In the genomic region with DNA sequence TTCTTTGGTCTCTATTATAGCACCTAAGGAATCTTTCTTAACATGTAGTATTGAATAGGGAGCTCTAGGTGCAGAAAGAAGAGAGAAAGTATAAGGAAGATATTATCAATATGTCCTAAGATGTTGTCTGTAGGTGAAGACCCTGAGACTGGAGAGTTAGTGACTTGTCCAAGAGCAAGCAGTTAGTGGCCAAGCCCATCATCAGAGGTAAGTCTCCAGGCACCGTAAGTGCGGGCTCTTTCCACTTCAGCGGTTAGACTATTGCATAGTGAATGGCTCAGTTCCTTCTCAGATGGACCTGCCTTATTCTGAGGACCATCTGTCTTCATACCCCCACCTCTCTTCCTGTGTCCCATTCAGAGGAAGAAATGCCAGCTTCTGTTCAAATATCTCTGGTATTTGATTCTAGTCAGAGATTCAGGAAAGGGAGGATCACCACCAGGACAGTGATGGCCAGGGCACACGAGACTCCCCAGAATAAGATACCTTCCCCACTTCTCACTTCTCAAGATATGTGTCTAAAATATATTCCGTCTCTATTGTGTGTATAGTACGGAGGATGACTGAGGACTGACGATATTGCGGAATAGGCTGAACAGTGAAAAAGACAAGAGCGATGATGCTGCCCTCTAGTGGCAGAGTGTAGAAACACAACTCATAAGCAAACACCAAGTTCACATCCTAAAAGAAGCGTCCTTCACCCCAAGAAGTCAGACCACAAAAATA, we compare ENCODE assay signal across 9 cellular contexts. TPM values are rescaled to one million over a fixed set of nuclear protein-coding genes. Genes with fewer than 3 reads are reported as not detected.
DNase-seq lines count a peak whose midpoint lies in the region; ATAC-seq, FAIRE-seq and TF ChIP-seq lines count a peak whose summit lies in the region.
"Had no signal": no experiment of that assay in that cellular context is flagged by ENCODE, and none has a peak within 500 bp of the region (broad histone marks: within the 10 kb centered on the region; RNA-seq: fewer than 3 reads in every experiment).

No MANE protein-coding gene starts in this region.

- in situ Hi-C loops in HepG2 (cut with HindIII; ENCODE audit: extremely low pct_ligation_motif_present, low pct_unique_long_range_greater_than_20kb), result loop anchor here (5.0 to 25.0 kb wide), 3 partner anchors 128 to 753 kb away; no protein-coding TSS in a partner anchor

- H3K4me3 ChIP-seq in BE2C (ENCODE audit: low read depth, low read length) (peak overlapping the region; percentile 36), colonic mucosa (no peak overlapping the region), HepG2 (replicated peaks in 1 of 3; ENCODE audit: insufficient read depth in 1 of 3, low read depth in 2 of 3, low read length in 3 of 3) (no peak overlapping the region)
- H3K4me3 ChIP-seq: SJSA1 had no signal

- H3K27me3 ChIP-seq in BE2C (no peaks in the 10 kb centered on the region), colonic mucosa (no peaks in the 10 kb centered on the region), HepG2 (ENCODE audit: control insufficient read depth in 1 of 2, insufficient read depth in 2 of 2, low read length in 2 of 2) (peaks cover 0 to 1% of the 10 kb centered on the region in 2 experiments; a peak in 1 of 5 replicates)
- H3K27me3 ChIP-seq: SJSA1 had no signal

- WGBS in HepG2 (ENCODE audit: low lambda C conversion rate), result 31% methylated on average over 10 of the region's 10 CpGs

- no peaks in the 10 kb centered on the region for H3K9me3 ChIP-seq in BE2C
- H3K9me3 ChIP-seq in colonic mucosa, result no peaks in the 10 kb centered on the region
- no peaks in the 10 kb centered on the region; the same call in 1 of the 2 replicates for H3K9me3 ChIP-seq in HepG2 (ENCODE audit: low read length)
- H3K9me3 ChIP-seq: SJSA1 had no signal

- H3K4me2 ChIP-seq in HepG2 (ENCODE audit: low read depth, low read length), result peak overlapping the region; percentile 63

- CTCF ChIA-PET in HepG2 (lab: Yijun Ruan, JAX; ENCODE audit: low intra/inter-chr PET ratio, low total read pairs), result interaction anchor here (0.6 to 3.3 kb wide), 4 partner anchors 127 to 758 kb away, joined by 3 to 28 read pairs (median 6); no protein-coding TSS in a partner anchor

- intact Hi-C loops in colonic mucosa (cut with DNase I) (no loop called here), HepG2 (cut with micrococcal nuclease; ENCODE audit: unreplicated experiment) (loop anchor here (1.0 to 5.0 kb wide), 3 partner anchors 127 to 758 kb away; no protein-coding TSS in a partner anchor)

- H3K79me2 ChIP-seq in HepG2 (ENCODE audit: insufficient read depth, low read length), result no peaks in the 10 kb centered on the region

- no peak overlapping the region for H3K9ac ChIP-seq in colonic mucosa (ENCODE audit: low read depth in 2 of 2, low read length in 2 of 2)
- H3K9ac ChIP-seq in HepG2 (ENCODE audit: insufficient read depth, low read depth, low read length), result no peak overlapping the region

- no peaks in the 10 kb centered on the region; the same call in 1 of the 2 replicates for H3K4me1 ChIP-seq in BE2C
- H3K4me1 ChIP-seq in colonic mucosa, result no peaks in the 10 kb centered on the region
- H3K4me1 ChIP-seq in HepG2 (ENCODE audit: insufficient read depth, low read length), result peaks cover 15% of the 10 kb centered on the region

- no peaks in the 10 kb centered on the region for H4K20me1 ChIP-seq in HepG2 (ENCODE audit: insufficient read depth, low read length)

- H3K27ac ChIP-seq in colonic mucosa (no peak overlapping the region), HepG2 (ENCODE audit: extremely low read length, insufficient read depth, low read length) (no peak overlapping the region)
- H3K27ac ChIP-seq: SJSA1 had no signal

- POLR2A ChIA-PET in HepG2 (lab: Yijun Ruan, JAX), result no interaction called here

- peak; percentile 78 for FAIRE-seq in HepG2 (lab: Jason Lieb, UNC)

- no TSS peak for BruUV-seq in HepG2 (replicated peaks; lab: Mats Ljungman, UMichigan)

- peak; percentile 61 for TF ChIP-seq RAD21 in HepG2 (CRISPR knock-in tag; IDR thresholded peaks at IDR 0.05)

- ATAC-seq in GM18907 (IDR thresholded peaks at IDR 0.05; ENCODE audit: unreplicated experiment) (peak; percentile 87), HG03342 (IDR thresholded peaks at IDR 0.05; ENCODE audit: unreplicated experiment) (peak; percentile 88), HepG2 (peak; percentile 90)

- no peak for TF ChIP-seq EP300 in HepG2 (IDR thresholded peaks at IDR 0.05; ENCODE audit: low read depth in 2 of 2, low read length in 2 of 2)
- TF ChIP-seq EP300 in HepG2 (CRISPR knock-in tag; IDR thresholded peaks at IDR 0.05; ENCODE audit: borderline replicate concordance), result no peak

- no peaks in the 10 kb centered on the region for H3K36me3 ChIP-seq in BE2C
- no peaks in the 10 kb centered on the region for H3K36me3 ChIP-seq in colonic mucosa
- no peaks in the 10 kb centered on the region for H3K36me3 ChIP-seq in HepG2 (replicated peaks in 1 of 2; ENCODE audit: control insufficient read depth in 1 of 2, insufficient read depth in 2 of 2, low read length in 2 of 2)
- H3K36me3 ChIP-seq: SJSA1 had no signal

- DNase-seq in BE2C (peak; percentile 50), NCI-H2227 treated with DMSO at 0.1 percent for 48 hours (lab: John Stamatoyannopoulos, UW) (peak; percentile 20), colonic mucosa (peak; percentile 80), HepG2 (ENCODE audit: low spot score) (peak; percentile 66)
- DNase-seq in activated CD4-positive, alpha-beta T cell treated with anti-CD3 and anti-CD28 coated beads for 1 hour, result peak; percentile 36
- peak; percentile 45 for DNase-seq in stimulated activated CD8-positive, alpha-beta memory T cell treated with anti-CD3 and anti-CD28 coated beads, Interleukin-12 subunit alpha, Interleukin-12 subunit beta, amount 100 ng/mL, for 1 hour (ENCODE audit: low read depth)

- no peak for TF ChIP-seq POLR2A in HepG2 (IDR thresholded peaks at IDR 0.05; ENCODE audit: insufficient read depth in 1 of 2, low read depth in 2 of 2, low read length in 2 of 2)

- H2AFZ ChIP-seq in HepG2 (ENCODE audit: low read length), result peak overlapping the region; percentile 20

- peak; percentile 93 for TF ChIP-seq CTCF in BE2C (IDR thresholded peaks at IDR 0.05; ENCODE audit: low read depth, low read length)
- TF ChIP-seq CTCF in colonic mucosa (IDR thresholded peaks at IDR 0.05), result peak; percentile 82
- TF ChIP-seq CTCF in HepG2 (CRISPR knock-in tag; IDR thresholded peaks at IDR 0.05), result peak; percentile 83

TF ChIP-seq in HepG2, 621 proteins besides CTCF, POLR2A, EP300 and RAD21 (continues in another document):
- TF ChIP-seq RFXAP (CRISPR knock-in tag; IDR thresholded peaks at IDR 0.05; ENCODE audit: borderline replicate concordance) (no peak), ELF3 (CRISPR knock-in tag; IDR thresholded peaks at IDR 0.05) (0 out of 2 replicates have a peak, but pooled peaks have one; percentile 25), SMC3 (IDR thresholded peaks at IDR 0.05; ENCODE audit: low read length) (peak; percentile 88), ATM (IDR thresholded peaks at IDR 0.05; ENCODE audit: borderline replicate concordance) (no peak), ZNF792 (CRISPR knock-in tag; IDR thresholded peaks at IDR 0.05) (no peak), IRF2 (CRISPR knock-in tag; IDR thresholded peaks at IDR 0.05) (no peak), ELF1 (CRISPR knock-in tag; IDR thresholded peaks at IDR 0.05) (no peak), ASH2L (IDR thresholded peaks at IDR 0.05; ENCODE audit: insufficient read length, low read depth, low read length) (no peak), CEBPG (CRISPR knock-in tag; IDR thresholded peaks at IDR 0.05) (peak; percentile 86), ZZZ3 (CRISPR knock-in tag; IDR thresholded peaks at IDR 0.05; ENCODE audit: borderline replicate concordance) (no peak), ZNF556 (CRISPR knock-in tag; IDR thresholded peaks at IDR 0.05; ENCODE audit: borderline replicate concordance) (no peak), EED (CRISPR knock-in tag; IDR thresholded peaks at IDR 0.05) (no peak), TBX3 (IDR thresholded peaks at IDR 0.05; ENCODE audit: borderline replicate concordance) (no peak), PRMT3 (CRISPR knock-in tag; IDR thresholded peaks at IDR 0.05; ENCODE audit: borderline replicate concordance, low read depth) (no peak)
- TF ChIP-seq, protein P1, sequence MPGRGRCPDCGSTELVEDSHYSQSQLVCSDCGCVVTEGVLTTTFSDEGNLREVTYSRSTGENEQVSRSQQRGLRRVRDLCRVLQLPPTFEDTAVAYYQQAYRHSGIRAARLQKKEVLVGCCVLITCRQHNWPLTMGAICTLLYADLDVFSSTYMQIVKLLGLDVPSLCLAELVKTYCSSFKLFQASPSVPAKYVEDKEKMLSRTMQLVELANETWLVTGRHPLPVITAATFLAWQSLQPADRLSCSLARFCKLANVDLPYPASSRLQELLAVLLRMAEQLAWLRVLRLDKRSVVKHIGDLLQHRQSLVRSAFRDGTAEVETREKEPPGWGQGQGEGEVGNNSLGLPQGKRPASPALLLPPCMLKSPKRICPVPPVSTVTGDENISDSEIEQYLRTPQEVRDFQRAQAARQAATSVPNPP (CRISPR knock-in tag; IDR thresholded peaks at IDR 0.05), result no peak

RNA-seq across cellular contexts. Expression of a gene that starts 19.1 kb away (rescaled TPM):
- not detected for polyA plus RNA-seq in BE2C (2012; ENCODE audit: insufficient read depth, insufficient read length, low read depth)
- total RNA-seq in colonic mucosa (10 to 100 TPM in 1 of 2 donors, 1 to 10 TPM in 1; 3.2 to 13.4 TPM), HepG2 (2016; rRNA removed; fragmentation: Illumina TruSeq; extraction: Trizol) (not detected in 2 replicates)
- total RNA-seq in HepG2 (2016; cell fraction: cytosol; rRNA removed; fragmentation: Illumina TruSeq; extraction: Trizol; ENCODE audit: low read depth), result not detected in 2 replicates
- total RNA-seq in HepG2 (2016; cell fraction: insoluble cytoplasmic fraction; rRNA removed; fragmentation: Illumina TruSeq; extraction: Trizol), result not detected in 2 replicates
- total RNA-seq in HepG2 (2016; cell fraction: membrane; rRNA removed; fragmentation: Illumina TruSeq; extraction: Trizol), result not detected in 2 replicates
- total RNA-seq in HepG2 (2016; cell fraction: nucleus; rRNA removed; fragmentation: Illumina TruSeq; extraction: Trizol), result not detected in 2 replicates
- polyA plus RNA-seq in HepG2 (2011; rRNA removed), result not detected in 2 replicates
- not detected in 2 replicates for polyA plus RNA-seq in HepG2 (2011; cell fraction: cytosol; rRNA removed)
- not detected in 2 replicates for polyA plus RNA-seq in HepG2 (2011; cell fraction: nucleus; rRNA removed)
- not detected in 2 replicates for polyA plus RNA-seq in HepG2 (2012)
- not detected in 2 replicates for polyA plus RNA-seq in HepG2 (2016; cell fraction: cytosol; fragmentation: Illumina TruSeq; extraction: Trizol; ENCODE audit: low read depth)
- not detected in 2 replicates for polyA plus RNA-seq in HepG2 (2016; cell fraction: insoluble cytoplasmic fraction; fragmentation: Illumina TruSeq; extraction: Trizol; ENCODE audit: low read depth)
- polyA plus RNA-seq in HepG2 (2016; cell fraction: membrane; fragmentation: Illumina TruSeq; extraction: Trizol; ENCODE audit: low read depth), result not detected in 2 replicates
- polyA plus RNA-seq in HepG2 (2016; cell fraction: nucleus; fragmentation: Illumina TruSeq; extraction: Trizol; ENCODE audit: insufficient read depth, low read depth), result not detected in 2 replicates
- polyA minus RNA-seq in HepG2 (2011; rRNA and poly(A)+ RNA removed; ENCODE audit: low replicate concordance), result not detected in 2 replicates
- polyA minus RNA-seq in HepG2 (2011; cell fraction: cytosol; rRNA and poly(A)+ RNA removed), result not detected in 2 replicates
- polyA minus RNA-seq in HepG2 (2011; cell fraction: nucleus; rRNA and poly(A)+ RNA removed), result not detected in 2 replicates
- total RNA-seq: SJSA1 had no signal

Comparison
In these comparisons a context has a peak if more than half of its experiments do, and no peak if none do; other contexts are left out.
1. DNase-seq: peak in every context shown above with its lines; median percentile 80 in colonic mucosa; 66 in HepG2; 50 in BE2C; 45 in stimulated activated CD8-positive, alpha-beta memory T cell treated with anti-CD3 and anti-CD28 coated beads, Interleukin-12 subunit alpha, Interleukin-12 subunit beta, amount 100 ng/mL, for 1 hour; 36 in activated CD4-positive, alpha-beta T cell treated with anti-CD3 and anti-CD28 coated beads for 1 hour; 20 in NCI-H2227 treated with DMSO at 0.1 percent for 48 hours.